ENCODE assay signal across 23 cellular contexts in genomic region chr20:5091902-5092301, GRCh38. TPM values are rescaled to one million over a fixed set of nuclear protein-coding genes. Genes with fewer than 3 reads are reported as not detected.
DNase-seq lines count a peak whose midpoint lies in the region; ATAC-seq, FAIRE-seq and TF ChIP-seq lines count a peak whose summit lies in the region.
"Had no signal": no experiment of that assay in that cellular context is flagged by ENCODE, and none has a peak within 500 bp of the region (broad histone marks: within the 10 kb centered on the region; RNA-seq: fewer than 3 reads in every experiment).

No MANE protein-coding gene starts in this region.

- H3K36me3 Mint-ChIP-seq in activated CD4-positive, alpha-beta T cell treated with anti-CD3 and anti-CD28 coated beads, Interleukin-2, amount 10 ng/mL, durations not matched to agents 24 days and 14 days (ENCODE audit: low read depth), result peaks cover 19% of the 10 kb centered on the region
- peaks cover 5% of the 10 kb centered on the region for H3K36me3 Mint-ChIP-seq in activated CD4-positive, alpha-beta T cell treated with anti-CD3 and anti-CD28 coated beads, Interleukin-2, amount 10 ng/mL, durations not matched to agents 7 days and 5 days (ENCODE audit: low read depth)
- H3K36me3 Mint-ChIP-seq in T-helper 17 cell (ENCODE audit: low read depth) (peaks cover 3% of the 10 kb centered on the region), immature natural killer cell (peaks cover 5 to 15% (median 12%) of the 10 kb centered on the region in 3 donors)

- FAIRE-seq in small intestine (lab: Jason Lieb, UNC), result no peak
- FAIRE-seq: RCC 7860 had no signal

- H3K27me3 Mint-ChIP-seq in activated CD4-positive, alpha-beta T cell treated with anti-CD3 and anti-CD28 coated beads, Interleukin-2, amount 10 ng/mL, durations not matched to agents 24 days and 14 days, result no peaks in the 10 kb centered on the region
- no peaks in the 10 kb centered on the region for H3K27me3 Mint-ChIP-seq in activated CD4-positive, alpha-beta T cell treated with anti-CD3 and anti-CD28 coated beads, Interleukin-2, amount 10 ng/mL, durations not matched to agents 7 days and 5 days
- no peaks in the 10 kb centered on the region for H3K27me3 Mint-ChIP-seq in T-helper 17 cell
- H3K27me3 Mint-ChIP-seq in immature natural killer cell (ENCODE audit: low read depth in 3 of 3), result no peaks in the 10 kb centered on the region

- no peaks in the 10 kb centered on the region for H3K27me3 ChIP-seq in small intestine (ENCODE audit: control insufficient read depth in 2 of 2, insufficient read depth in 2 of 2, low read length in 2 of 2)
- H3K27me3 ChIP-seq: SJCRH30 had no signal

- no peak for TF ChIP-seq CTCF in lower leg skin (IDR thresholded peaks at IDR 0.05)

- peaks cover 13% of the 10 kb centered on the region for H3K4me1 Mint-ChIP-seq in activated CD4-positive, alpha-beta T cell treated with anti-CD3 and anti-CD28 coated beads, Interleukin-2, amount 10 ng/mL, durations not matched to agents 24 days and 14 days
- peaks cover 16% of the 10 kb centered on the region for H3K4me1 Mint-ChIP-seq in activated CD4-positive, alpha-beta T cell treated with anti-CD3 and anti-CD28 coated beads, Interleukin-2, amount 10 ng/mL, durations not matched to agents 7 days and 5 days
- H3K4me1 Mint-ChIP-seq in T-helper 17 cell (peaks cover 20% of the 10 kb centered on the region), immature natural killer cell (peaks cover 15 to 20% of the 10 kb centered on the region in 2 donors)

- intact Hi-C loops in activated CD4-positive, alpha-beta T cell treated with anti-CD3 and anti-CD28 coated beads, Interleukin-2, amount 10 ng/mL, durations not matched to agents 24 days and 14 days (cut with micrococcal nuclease), result no loop called here
- intact Hi-C loops in lower leg skin (cut with DNase I; ENCODE audit: low total_unique reads), result no loop called here

- H3K9me3 ChIP-seq in T-helper 17 cell (ENCODE audit: control insufficient read depth, low read length, poor library complexity, severe bottlenecking) (no peaks in the 10 kb centered on the region), small intestine (ENCODE audit: control insufficient read depth, low read depth) (no peaks in the 10 kb centered on the region)
- H3K9me3 ChIP-seq: SJCRH30 had no signal

- WGBS in small intestine, 3 donors, result 31 to 75% (median 45%) methylated on average over 6 of the region's 6 CpGs
- 84 to 92% methylated on average over 6 of the region's 6 CpGs for WGBS in lower leg skin, 2 donors

- no peak for TF ChIP-seq POLR2A in lower leg skin (IDR thresholded peaks at IDR 0.05)

- ATAC-seq in T-helper 17 cell (no peak), GM21825 (IDR thresholded peaks at IDR 0.05; ENCODE audit: unreplicated experiment) (no peak)

- H3K4me3 Mint-ChIP-seq in activated CD4-positive, alpha-beta T cell treated with anti-CD3 and anti-CD28 coated beads, Interleukin-2, amount 10 ng/mL, durations not matched to agents 24 days and 14 days, result no peak overlapping the region
- no peak overlapping the region for H3K4me3 Mint-ChIP-seq in activated CD4-positive, alpha-beta T cell treated with anti-CD3 and anti-CD28 coated beads, Interleukin-2, amount 10 ng/mL, durations not matched to agents 7 days and 5 days
- H3K4me3 Mint-ChIP-seq in T-helper 17 cell (no peak overlapping the region), immature natural killer cell (no peak overlapping the region)

- H3K36me3 ChIP-seq in small intestine (ENCODE audit: control insufficient read depth in 2 of 2, insufficient read depth in 2 of 2, low read length in 2 of 2), result peaks cover 4 to 7% of the 10 kb centered on the region in 2 donors

- no peak overlapping the region for H3K27ac ChIP-seq in small intestine (ENCODE audit: low read depth in 1 of 2, low read length in 1 of 2)
- H3K27ac ChIP-seq: 22Rv1, C4-2B, GM23248, SJCRH30 had no signal

- CTCF ChIA-PET in activated CD4-positive, alpha-beta T cell treated with anti-CD3 and anti-CD28 coated beads, Interleukin-2, amount 10 ng/mL, durations not matched to agents 7 days and 5 days (lab: Charles Lee), result interaction anchor here (0.6 to 1.4 kb wide), 4 partner anchors 21 to 113 kb away, joined by 3 to 5 read pairs (median 3); no protein-coding TSS in a partner anchor

- H3K4me1 ChIP-seq in small intestine (ENCODE audit: control insufficient read depth in 2 of 2, insufficient read depth in 1 of 2, low read depth in 1 of 2, low read length in 1 of 2), result no peaks in the 10 kb centered on the region
- H3K4me1 ChIP-seq: SJCRH30 had no signal

- peak overlapping the region; percentile 16 for H3K27ac Mint-ChIP-seq in activated CD4-positive, alpha-beta T cell treated with anti-CD3 and anti-CD28 coated beads, Interleukin-2, amount 10 ng/mL, durations not matched to agents 24 days and 14 days
- H3K27ac Mint-ChIP-seq in activated CD4-positive, alpha-beta T cell treated with anti-CD3 and anti-CD28 coated beads, Interleukin-2, amount 10 ng/mL, durations not matched to agents 7 days and 5 days, result no peak overlapping the region
- H3K27ac Mint-ChIP-seq in T-helper 17 cell (peak overlapping the region; percentile 60), immature natural killer cell (peak overlapping the region; percentile 17 to 84 (median 51))

- POLR2A ChIA-PET in activated CD4-positive, alpha-beta T cell treated with anti-CD3 and anti-CD28 coated beads, Interleukin-2, amount 10 ng/mL, durations not matched to agents 7 days and 5 days (lab: Charles Lee), result no interaction called here

- no peaks in the 10 kb centered on the region for H3K9me3 Mint-ChIP-seq in activated CD4-positive, alpha-beta T cell treated with anti-CD3 and anti-CD28 coated beads, Interleukin-2, amount 10 ng/mL, durations not matched to agents 24 days and 14 days
- H3K9me3 Mint-ChIP-seq in activated CD4-positive, alpha-beta T cell treated with anti-CD3 and anti-CD28 coated beads, Interleukin-2, amount 10 ng/mL, durations not matched to agents 7 days and 5 days, result no peaks in the 10 kb centered on the region
- no peaks in the 10 kb centered on the region for H3K9me3 Mint-ChIP-seq in immature natural killer cell

- no peak for DNase-seq in activated CD4-positive, alpha-beta T cell treated with anti-CD3 and anti-CD28 coated beads, Interleukin-2, amount 10 ng/mL, durations not matched to agents 24 days and 14 days
- DNase-seq in activated CD4-positive, alpha-beta T cell treated with anti-CD3 and anti-CD28 coated beads, Interleukin-2, amount 10 ng/mL, durations not matched to agents 7 days and 5 days, result no peak
- DNase-seq in T-helper 17 cell, result no peak
- no peak for DNase-seq in immature natural killer cell
- DNase-seq in small intestine, result peak; percentile 62
- DNase-seq in NCI-H510A (lab: John Stamatoyannopoulos, UW), result no peak
- DNase-seq in lower leg skin (ENCODE audit: low spot score in 2 of 2), result no peak
- DNase-seq: AML-193, DMS79, GM23248, HCEC 1CT, KG1, NCI-H1092 treated with DMSO at 0.1 percent for 48 hours, NCI-H146, NCI-H2029, NCI-H345, NCI-H524 treated with DMSO at 0.1 percent for 48 hours, OCI-M1, SJCRH30 had no signal

- H3K4me3 ChIP-seq in small intestine (ENCODE audit: low read depth in 1 of 2, low read length in 2 of 2) (no peak overlapping the region), lower leg skin (ENCODE audit: low read depth, poor library complexity, severe bottlenecking) (no peak overlapping the region)
- H3K4me3 ChIP-seq: GM23248, SJCRH30 had no signal

RNA-seq across cellular contexts. Expression of gene TMEM230, which starts 21.0 kb away (rescaled TPM):
- total RNA-seq in activated CD4-positive, alpha-beta T cell treated with anti-CD3 and anti-CD28 coated beads, Interleukin-2, amount 10 ng/mL, durations not matched to agents 24 days and 14 days, result 86.3 and 86.9 TPM in 2 replicates
- total RNA-seq in activated CD4-positive, alpha-beta T cell treated with anti-CD3 and anti-CD28 coated beads, Interleukin-2, amount 10 ng/mL, durations not matched to agents 7 days and 5 days, result 10 to 100 TPM; 82.4 to 83.6 TPM
- total RNA-seq in T-helper 17 cell (10 to 100 TPM; 49.9 to 50.5 TPM), lower leg skin (10 to 100 TPM; 19.7 to 44.0 (median 35.9) TPM)
- polyA plus RNA-seq in immature natural killer cell (100 to 1,000 TPM; 224 to 275 (median 239) TPM), small intestine (10 to 100 TPM; 82.3 to 85.1 (median 83.2) TPM)

RNA-seq across cellular contexts. Expression of gene PCNA, which starts 27.9 kb away (rescaled TPM):
- 532 TPM in 2 replicates for total RNA-seq in activated CD4-positive, alpha-beta T cell treated with anti-CD3 and anti-CD28 coated beads, Interleukin-2, amount 10 ng/mL, durations not matched to agents 24 days and 14 days
- total RNA-seq in activated CD4-positive, alpha-beta T cell treated with anti-CD3 and anti-CD28 coated beads, Interleukin-2, amount 10 ng/mL, durations not matched to agents 7 days and 5 days, result 100 to 1,000 TPM; 512 to 559 TPM
- total RNA-seq in T-helper 17 cell (10 to 100 TPM; 29.3 to 35.4 TPM), lower leg skin (10 to 100 TPM; 39.4 to 47.0 (median 43.4) TPM)
- polyA plus RNA-seq in immature natural killer cell (10 to 100 TPM; 63.3 to 86.5 (median 76.4) TPM), small intestine (100 to 1,000 TPM in 1 of 3 donors, 10 to 100 TPM in 2; 57.6 to 144 (median 77.8) TPM)

RNA-seq across cellular contexts. Expression of gene CDS2, which starts 34.9 kb away (rescaled TPM):
- 34.7 and 39.2 TPM in 2 replicates for total RNA-seq in activated CD4-positive, alpha-beta T cell treated with anti-CD3 and anti-CD28 coated beads, Interleukin-2, amount 10 ng/mL, durations not matched to agents 24 days and 14 days
- total RNA-seq in activated CD4-positive, alpha-beta T cell treated with anti-CD3 and anti-CD28 coated beads, Interleukin-2, amount 10 ng/mL, durations not matched to agents 7 days and 5 days, result 10 to 100 TPM; 54.5 to 58.4 TPM
- total RNA-seq in T-helper 17 cell (10 to 100 TPM; 75.3 to 86.9 TPM), lower leg skin (10 to 100 TPM; 12.3 to 16.9 (median 14.7) TPM)
- polyA plus RNA-seq in immature natural killer cell (10 to 100 TPM; 50.1 to 61.1 (median 54.8) TPM), small intestine (10 to 100 TPM in 1 of 3 donors, 1 to 10 TPM in 2; 2.9 to 13.1 (median 5.1) TPM)

Comparison
In these comparisons a context has a peak if more than half of its experiments do, and no peak if none do; other contexts are left out.
1. RNA of gene PCNA, which starts 27.9 kb away (total RNA-seq): 512 to 559 TPM in activated CD4-positive, alpha-beta T cell treated with anti-CD3 and anti-CD28 coated beads, Interleukin-2, amount 10 ng/mL, durations not matched to agents 7 days and 5 days and 532 TPM in activated CD4-positive, alpha-beta T cell treated with anti-CD3 and anti-CD28 coated beads, Interleukin-2, amount 10 ng/mL, durations not matched to agents 24 days and 14 days; 39.4 to 47.0 TPM in lower leg skin and 29.3 to 35.4 TPM in T-helper 17 cell; every median in the first group is over 10 times any median in the second.